In genomic region chr12:123264642-123265041, GRCh38 we compare ENCODE assay signal across 13 cellular contexts. TPM values are rescaled to one million over a fixed set of nuclear protein-coding genes. Genes with fewer than 3 reads are reported as not detected.
DNase-seq lines count a peak whose midpoint lies in the region; ATAC-seq and TF ChIP-seq lines count a peak whose summit lies in the region.
"Had no signal": no experiment of that assay in that cellular context is flagged by ENCODE, and none has a peak within 500 bp of the region (broad histone marks: within the 10 kb centered on the region; RNA-seq: fewer than 3 reads in every experiment).

No MANE protein-coding gene starts in this region.

- intact Hi-C loops in dorsolateral prefrontal cortex (cut with DNase I): loop anchor here (5.0 to 10.0 kb wide), 4 partner anchors 32 to 338 kb away; partner anchors contain the start of genes DDX55 (in 1 of the 2), KMT5A (in 1 of the 2), MPHOSPH9 (in 1 of the 2) and MTRFR (in 1 of the 2)

- H3K36me3 Mint-ChIP-seq in neural progenitor cell: peaks cover 41% of the 10 kb centered on the region

- no peak overlapping the region for H3K4me3 ChIP-seq in dorsolateral prefrontal cortex
- no peak overlapping the region for H3K4me3 ChIP-seq in neural progenitor cell
- H3K4me3 ChIP-seq: esophagus muscularis mucosa, GM23248, mucosa of descending colon, upper lobe of left lung had no signal

- peak overlapping the region; percentile 6 for H3K4me3 Mint-ChIP-seq in neural progenitor cell

- H3K4me1 Mint-ChIP-seq in neural progenitor cell: peaks cover 21% of the 10 kb centered on the region

- peaks cover 64% of the 10 kb centered on the region for H3F3A ChIP-seq in neural progenitor cell (ENCODE audit: low read depth)

- peak overlapping the region in 16 of 59 donors; percentile 3 to 61 (median 22) for H3K27ac ChIP-seq in dorsolateral prefrontal cortex
- peak overlapping the region; percentile 54 for H3K27ac ChIP-seq in neural progenitor cell
- H3K27ac ChIP-seq: esophagus muscularis mucosa, GM23248, upper lobe of left lung had no signal

- no peak overlapping the region for H3K4me2 ChIP-seq in neural progenitor cell

- TF ChIP-seq CTCF in dorsolateral prefrontal cortex (IDR thresholded peaks at IDR 0.05 in 54 of 56, conservative IDR thresholded peaks at IDR 0.05 in 2 of 56; ENCODE audit: low read depth in 1 of 56, partially characterized antibody in 56 of 56) (peak in 39 of 56 donors; percentile 10 to 49 (median 29)), neural progenitor cell (IDR thresholded peaks at IDR 0.05) (peak; percentile 49)

- peaks cover 4% of the 10 kb centered on the region for H3K27me3 Mint-ChIP-seq in neural progenitor cell (ENCODE audit: insufficient read depth, low read depth)

- H3K79me2 ChIP-seq in neural progenitor cell (ENCODE audit: low read depth): peaks cover 82% of the 10 kb centered on the region

- H2AFZ ChIP-seq in neural progenitor cell (replicated peaks): no peak overlapping the region
- H2AFZ ChIP-seq: GM23248 had no signal

- no peaks in the 10 kb centered on the region for H3K9me3 Mint-ChIP-seq in neural progenitor cell

- H3K27me3 ChIP-seq in dorsolateral prefrontal cortex: no peaks in the 10 kb centered on the region
- H3K27me3 ChIP-seq in neural progenitor cell: no peaks in the 10 kb centered on the region
- H3K27me3 ChIP-seq: esophagus muscularis mucosa, upper lobe of left lung had no signal

- H3K27ac Mint-ChIP-seq in neural progenitor cell: peak overlapping the region; percentile 76

- no peaks in the 10 kb centered on the region for H3K36me3 ChIP-seq in neural progenitor cell

- peaks cover 6% of the 10 kb centered on the region for H4K20me1 ChIP-seq in neural progenitor cell (ENCODE audit: low read depth)

- peaks cover 49% of the 10 kb centered on the region for H3K4me1 ChIP-seq in neural progenitor cell

- no peak overlapping the region for H3K9ac ChIP-seq in neural progenitor cell
- H3K9ac ChIP-seq: GM23248 had no signal

- DNase-seq in SHP77 (lab: John Stamatoyannopoulos, UW): peak; percentile 15 to 25
- no peak for DNase-seq in SHP77 treated with DMSO at 0.1 percent for 48 hours (lab: John Stamatoyannopoulos, UW)
- peak; percentile 52 for DNase-seq in HuH-7 (ENCODE audit: low spot score)
- DNase-seq in dorsolateral prefrontal cortex: peak in 3 of 10 donors; percentile 9 to 47 (median 25)
- peak; percentile 66 for DNase-seq in neural progenitor cell (ENCODE audit: low spot score)
- DNase-seq in stimulated activated CD8-positive, alpha-beta memory T cell treated with anti-CD3 and anti-CD28 coated beads, Interleukin-4, amount 100 ng/mL, for 48 hours: no peak
- DNase-seq in dedifferentiated amniotic fluid mesenchymal stem cell (ENCODE audit: extremely low spot score): no peak
- DNase-seq: GM23248, mucosa of descending colon, NCI-H2081, upper lobe of left lung had no signal

- no peaks in the 10 kb centered on the region for H3K9me3 ChIP-seq in neural progenitor cell (ENCODE audit: low read depth)
- H3K9me3 ChIP-seq: esophagus muscularis mucosa, mucosa of descending colon, upper lobe of left lung had no signal

- ATAC-seq in GM19023 (IDR thresholded peaks at IDR 0.05; ENCODE audit: unreplicated experiment): no peak
- ATAC-seq: mucosa of descending colon had no signal

RNA-seq across cellular contexts. Expression of gene CDK2AP1, which starts 7.0 kb away (rescaled TPM):
- 100 to 1,000 TPM in 101 of 120 experiments, 10 to 100 TPM in 19; 61.2 to 381 (median 128) TPM for total RNA-seq in dorsolateral prefrontal cortex
- total RNA-seq in neural progenitor cell (ENCODE audit: low replicate concordance): 177 and 282 TPM in 2 replicates

RNA-seq across cellular contexts. Expression of gene MTRFR, which starts 31.4 kb away (rescaled TPM):
- total RNA-seq in dorsolateral prefrontal cortex: 10 to 100 TPM; 13.4 to 27.6 (median 20.0) TPM
- 12.7 and 17.3 TPM in 2 replicates for total RNA-seq in neural progenitor cell (ENCODE audit: low replicate concordance)

RNA-seq across cellular contexts. Expression of gene MPHOSPH9, which starts 31.7 kb away (rescaled TPM):
- 10 to 100 TPM; 36.7 to 91.4 (median 60.7) TPM for total RNA-seq in dorsolateral prefrontal cortex
- 177 and 302 TPM in 2 replicates for total RNA-seq in neural progenitor cell (ENCODE audit: low replicate concordance)

Comparison
In these comparisons a context has a peak if more than half of its experiments do, and no peak if none do; other contexts are left out.
1. DNase-seq: peak in SHP77 (2 of 2), HuH-7 (single experiment) and neural progenitor cell (single experiment); none in SHP77 treated with DMSO at 0.1 percent for 48 hours (single experiment), stimulated activated CD8-positive, alpha-beta memory T cell treated with anti-CD3 and anti-CD28 coated beads, Interleukin-4, amount 100 ng/mL, for 48 hours (single experiment) and dedifferentiated amniotic fluid mesenchymal stem cell (single experiment).